Comparison of ENCODE assay signal across 8 cellular contexts in genomic region chr12:27779837-27780611, GRCh38. TPM values are rescaled to one million over a fixed set of nuclear protein-coding genes. Genes with fewer than 3 reads are reported as not detected.
DNase-seq lines count a peak whose midpoint lies in the region; ATAC-seq and TF ChIP-seq lines count a peak whose summit lies in the region.

TSS of gene KLHL42 (plus strand) at chr12:27780233. CDS start at chr12:27780331, 98 bp downstream.
TSS of gene MANSC4 (minus strand) at chr12:27780236. CDS start at chr12:27771276, 8,960 bp downstream.

- peaks cover 1% of the 10 kb centered on the region; the same call in 1 of the 2 replicates for H3K4me1 ChIP-seq in iPS DF 6.9 (ENCODE audit: control insufficient read depth, insufficient read depth, low read length)
- H3K4me1 ChIP-seq in gastrocnemius medialis, result peaks cover 12 to 18% of the 10 kb centered on the region in 2 donors

- peak; percentile 77 for DNase-seq in NCI-H1092 treated with DMSO at 0.1 percent for 48 hours (lab: John Stamatoyannopoulos, UW)
- peak; percentile 85 for DNase-seq in T1000 (lab: John Stamatoyannopoulos, UW)
- peak; percentile 77 for DNase-seq in astrocyte of the spinal cord (ENCODE audit: low read depth, low spot score)
- peak; percentile 25 for DNase-seq in iPS DF 6.9 (ENCODE audit: low read depth, low spot score)
- peak; percentile 27 to 41 for DNase-seq in gastrocnemius medialis
- no peak for DNase-seq in cortex of kidney (lab: John Stamatoyannopoulos, UW)

- peak; percentile 10 for TF ChIP-seq CTCF in astrocyte of the spinal cord (IDR thresholded peaks at IDR 0.05; ENCODE audit: low read depth, low read length)
- peak in 1 of 5 experiments; percentile 20 for TF ChIP-seq CTCF in gastrocnemius medialis (IDR thresholded peaks at IDR 0.05 in 4 of 5, conservative IDR thresholded peaks at IDR 0.05 in 1 of 5)

- in situ Hi-C loops in astrocyte of the spinal cord (cut with HindIII; ENCODE audit: low sequenced_read_pairs), result no loop called here
- in situ Hi-C loops in gastrocnemius medialis (cut with MboI; ENCODE audit: low sequenced_read_pairs in 4 of 4), result no loop called here

- TF ChIP-seq POLR2A in GM15510 (IDR thresholded peaks at IDR 0.05; ENCODE audit: borderline replicate concordance, extremely low read depth, insufficient read length), result peak; percentile 73
- peak; percentile 0 to 28 for TF ChIP-seq POLR2A in gastrocnemius medialis (IDR thresholded peaks at IDR 0.05)

- H3K27ac ChIP-seq in iPS DF 6.9 (ENCODE audit: low read length) (no peak within 1 kb of the TSS), gastrocnemius medialis (peak within 1 kb of the TSS; percentile 66 to 83 (median 82))

- WGBS in iPS DF 6.9 (ENCODE audit: insufficient coverage, insufficient read length), result no CpG with 5 or more reads among the region's 108 CpGs

- intact Hi-C loops in gastrocnemius medialis (cut with DNase I; ENCODE audit: low total_unique reads), result loop anchor here (2.0 to 5.0 kb wide), 2 partner anchors 41 to 68 kb away; partner anchors contain the start of gene MRPS35

- no peaks in the 10 kb centered on the region for H3K27me3 ChIP-seq in iPS DF 6.9 (ENCODE audit: control insufficient read depth, insufficient read depth, low read length)
- H3K27me3 ChIP-seq in gastrocnemius medialis, result no peaks in the 10 kb centered on the region

- ATAC-seq in HG02623 (IDR thresholded peaks at IDR 0.05; ENCODE audit: unreplicated experiment), result peak; percentile 76
- peak; percentile 82 to 86 for ATAC-seq in gastrocnemius medialis

- H3K4me3 ChIP-seq in astrocyte of the spinal cord (ENCODE audit: low read depth, low read length), result peak within 1 kb of the TSS; percentile 78
- peak within 1 kb of the TSS; percentile 79 for H3K4me3 ChIP-seq in iPS DF 6.9 (ENCODE audit: low read length)
- H3K4me3 ChIP-seq in gastrocnemius medialis, result peak within 1 kb of the TSS; percentile 62 to 86 (median 79)

- H3K9me3 ChIP-seq in iPS DF 6.9 (ENCODE audit: control insufficient read depth, insufficient read depth, low read length) (no peaks in the 10 kb centered on the region), gastrocnemius medialis (no peaks in the 10 kb centered on the region)

- no peaks in the 10 kb centered on the region for H3K36me3 ChIP-seq in iPS DF 6.9 (ENCODE audit: control insufficient read depth, insufficient read depth, low read length)
- H3K36me3 ChIP-seq in gastrocnemius medialis, result no peaks in the 10 kb centered on the region

RNA-seq across cellular contexts. Expression of gene KLHL42, which starts in this region (rescaled TPM):
- total RNA-seq in gastrocnemius medialis, result 1 to 10 TPM; 3.4 to 6.2 (median 4.4) TPM

RNA-seq across cellular contexts. Expression of gene MANSC4, which starts in this region (rescaled TPM):
- total RNA-seq in gastrocnemius medialis, result not detected
